In the genomic region with DNA sequence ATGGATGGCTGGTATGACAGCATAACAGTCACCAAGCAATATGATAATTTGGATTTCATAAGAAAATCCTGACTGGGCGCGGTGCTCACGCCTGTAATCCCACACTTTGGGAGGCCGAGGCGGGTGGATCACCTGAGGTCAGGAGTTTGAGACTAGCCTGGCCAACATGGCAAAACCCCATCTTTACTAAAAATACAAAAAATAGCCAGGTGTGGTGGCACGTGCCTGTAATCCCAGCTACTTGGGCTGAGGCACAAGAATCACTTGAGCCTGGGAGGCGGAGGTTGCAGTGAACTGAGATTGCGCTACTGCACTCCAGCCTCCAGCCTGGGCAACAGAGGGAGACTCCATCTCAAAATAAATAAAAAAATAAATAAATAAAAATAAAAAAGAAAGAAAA, we compare ENCODE assay signal across 8 cellular contexts.
DNase-seq lines count a peak whose midpoint lies in the region; ATAC-seq and TF ChIP-seq lines count a peak whose summit lies in the region.
"Not testable (repeated sequence)": the region's sequence is repeated elsewhere in the genome, so short reads cannot be mapped to it uniquely, and the experiment has no call there.

No MANE protein-coding gene starts in this region.

- H3K4me3 Mint-ChIP-seq in CD4-positive, alpha-beta memory T cell = peak overlapping the region in 1 of 8 donors; percentile 4
- H3K4me3 Mint-ChIP-seq in naive thymus-derived CD8-positive, alpha-beta T cell = peak overlapping the region in 1 of 10 donors; percentile 76

- not testable (repeated sequence) for TF ChIP-seq EP300 in esophagus muscularis mucosa (IDR thresholded peaks at IDR 0.05); stomach (IDR thresholded peaks at IDR 0.05)

- H3K36me3 ChIP-seq in CD4-positive, alpha-beta memory T cell (ENCODE audit: insufficient read depth, low read length) = peaks cover 20% of the 10 kb centered on the region
- peaks cover 74% of the 10 kb centered on the region for H3K36me3 ChIP-seq in RWPE2 (ENCODE audit: low read depth)
- H3K36me3 ChIP-seq in adipocyte (ENCODE audit: control insufficient read depth, insufficient read depth, low read length, severe bottlenecking) = peaks cover 49% of the 10 kb centered on the region
- peaks cover 33 to 48% (median 37%) of the 10 kb centered on the region in 4 donors for H3K36me3 ChIP-seq in esophagus muscularis mucosa
- H3K36me3 ChIP-seq in stomach = peaks cover 36 to 40% (median 40%) of the 10 kb centered on the region in 4 donors
- H3K36me3 ChIP-seq in tibial artery = peaks cover 37 to 45% (median 41%) of the 10 kb centered on the region in 3 donors
- H3K36me3 ChIP-seq in vagina = peaks cover 0 to 30% of the 10 kb centered on the region in 2 donors

- CTCF ChIA-PET in CD4-positive, alpha-beta memory T cell (lab: Charles Lee; ENCODE audit: partially characterized antibody) = interaction anchor here (0.6 to 19.5 kb wide), 7 partner anchors 9 to 160 kb away, joined by 3 to 490 read pairs (median 60); partner anchors contain the start of gene ARMC12

- H3K4me1 Mint-ChIP-seq in CD4-positive, alpha-beta memory T cell = peaks cover 61 to 83% (median 73%) of the 10 kb centered on the region in 4 donors
- peaks cover 34 to 90% (median 83%) of the 10 kb centered on the region in 4 donors for H3K4me1 Mint-ChIP-seq in naive thymus-derived CD8-positive, alpha-beta T cell

- not testable (repeated sequence) for DNase-seq in CD4-positive, alpha-beta memory T cell; RWPE2 (ENCODE audit: low spot score); adipocyte (ENCODE audit: low read depth); esophagus muscularis mucosa (ENCODE audit: extremely low spot score); naive thymus-derived CD8-positive, alpha-beta T cell; stomach; tibial artery; vagina (ENCODE audit: extremely low spot score in 2 of 2)

- not testable (repeated sequence) for H3K9me3 Mint-ChIP-seq in CD4-positive, alpha-beta memory T cell; naive thymus-derived CD8-positive, alpha-beta T cell

- peak overlapping the region; percentile 86 for H3K9ac ChIP-seq in adipocyte (ENCODE audit: low read length)

- H3K27me3 ChIP-seq in CD4-positive, alpha-beta memory T cell (ENCODE audit: insufficient read depth, low read length); RWPE2 (ENCODE audit: insufficient read depth, poor library complexity, severe bottlenecking); adipocyte (replicated peaks; ENCODE audit: control insufficient read depth, insufficient read depth, low read length); esophagus muscularis mucosa; stomach; tibial artery; vagina: not testable (repeated sequence)

- intact Hi-C loops in CD4-positive, alpha-beta memory T cell (cut with micrococcal nuclease); esophagus muscularis mucosa (cut with DNase I); stomach (cut with DNase I; ENCODE audit: low total_unique reads); tibial artery (cut with DNase I; ENCODE audit: low total_unique reads); vagina (cut with DNase I): not testable (repeated sequence)

- peak overlapping the region; percentile 14 for H3K27ac ChIP-seq in CD4-positive, alpha-beta memory T cell (ENCODE audit: low read depth, low read length)
- peak overlapping the region; percentile 99 for H3K27ac ChIP-seq in RWPE2 (ENCODE audit: poor library complexity, severe bottlenecking)
- peak overlapping the region; percentile 89 to 98 (median 95) for H3K27ac ChIP-seq in esophagus muscularis mucosa (replicated peaks in 1 of 4)
- H3K27ac ChIP-seq in stomach = peak overlapping the region in 4 of 5 donors; percentile 91 to 97 (median 94)
- H3K27ac ChIP-seq in tibial artery = peak overlapping the region; percentile 88 to 93
- H3K27ac ChIP-seq in vagina = peak overlapping the region; percentile 96

- not testable (repeated sequence) for ATAC-seq in RWPE2 (ENCODE audit: low read depth); naive thymus-derived CD8-positive, alpha-beta T cell

- not testable (repeated sequence) for H3K9me3 ChIP-seq in CD4-positive, alpha-beta memory T cell (ENCODE audit: control insufficient read depth in 1 of 2, low read length in 2 of 2); RWPE2 (ENCODE audit: severe bottlenecking); adipocyte (ENCODE audit: control insufficient read depth, low read length); esophagus muscularis mucosa; stomach; tibial artery; vagina

- not testable (repeated sequence) for TF ChIP-seq POLR2A in esophagus muscularis mucosa (IDR thresholded peaks at IDR 0.05; ENCODE audit: low read depth); stomach (IDR thresholded peaks at IDR 0.05); vagina (IDR thresholded peaks at IDR 0.05)

- peak overlapping the region in 5 of 7 donors; percentile 24 to 91 (median 68) for H3K27ac Mint-ChIP-seq in CD4-positive, alpha-beta memory T cell
- H3K27ac Mint-ChIP-seq in naive thymus-derived CD8-positive, alpha-beta T cell = peak overlapping the region; percentile 85 to 96 (median 93)

- peaks cover 30 to 44% of the 10 kb centered on the region in 2 donors for H3K36me3 Mint-ChIP-seq in CD4-positive, alpha-beta memory T cell
- peaks cover 8 to 41% (median 31%) of the 10 kb centered on the region in 3 donors for H3K36me3 Mint-ChIP-seq in naive thymus-derived CD8-positive, alpha-beta T cell

- POLR2A ChIA-PET in CD4-positive, alpha-beta memory T cell (lab: Charles Lee; ENCODE audit: partially characterized antibody) = interaction anchor here (0.9 to 15.7 kb wide), 8 partner anchors 6 to 138 kb away, joined by 4 to 268 read pairs (median 6); partner anchors contain the start of gene ARMC12
- POLR2A ChIA-PET in naive thymus-derived CD8-positive, alpha-beta T cell (lab: Charles Lee) = interaction anchor here (1.1 to 12.5 kb wide), 10 partner anchors 8 to 133 kb away, joined by 3 to 230 read pairs (median 6); no protein-coding TSS in a partner anchor

- H3K4me1 ChIP-seq in CD4-positive, alpha-beta memory T cell (ENCODE audit: insufficient read depth, low read length) = peaks cover 98% of the 10 kb centered on the region
- H3K4me1 ChIP-seq in RWPE2 (ENCODE audit: insufficient read depth, poor library complexity, severe bottlenecking) = peaks cover 79% of the 10 kb centered on the region
- peaks cover 74% of the 10 kb centered on the region for H3K4me1 ChIP-seq in adipocyte (ENCODE audit: control insufficient read depth, insufficient read depth, low read length)
- H3K4me1 ChIP-seq in esophagus muscularis mucosa = peaks cover 71 to 100% (median 99%) of the 10 kb centered on the region in 4 donors
- peaks cover 55 to 100% (median 82%) of the 10 kb centered on the region in 4 donors for H3K4me1 ChIP-seq in stomach
- H3K4me1 ChIP-seq in tibial artery = peaks cover 2 to 94% (median 77%) of the 10 kb centered on the region in 4 donors
- H3K4me1 ChIP-seq in vagina = peaks cover 96% of the 10 kb centered on the region

- not testable (repeated sequence) for TF ChIP-seq CTCF in RWPE2 (IDR thresholded peaks at IDR 0.05; ENCODE audit: poor library complexity, severe bottlenecking); esophagus muscularis mucosa (IDR thresholded peaks at IDR 0.05); stomach (IDR thresholded peaks at IDR 0.05); tibial artery (IDR thresholded peaks at IDR 0.05); vagina (IDR thresholded peaks at IDR 0.05)

- H3K27me3 Mint-ChIP-seq in CD4-positive, alpha-beta memory T cell; naive thymus-derived CD8-positive, alpha-beta T cell: not testable (repeated sequence)

- 98% methylated on average over 8 of the region's 8 CpGs for WGBS in esophagus muscularis mucosa
- 95 to 98% (median 98%) methylated on average over 8 of the region's 8 CpGs for WGBS in stomach, 5 donors

- H3K4me3 ChIP-seq in CD4-positive, alpha-beta memory T cell (ENCODE audit: low read length in 2 of 2); RWPE2 (ENCODE audit: severe bottlenecking); adipocyte (ENCODE audit: low read length); esophagus muscularis mucosa; stomach; tibial artery; vagina: not testable (repeated sequence)

Comparison
In these comparisons a context has a peak if more than half of its experiments do, and no peak if none do; other contexts are left out.
1. H3K27ac ChIP-seq: peak in every context shown above with its lines; median percentile 99 in RWPE2; 96 in vagina; 95 in esophagus muscularis mucosa; 94 in stomach; 90 in tibial artery; 14 in CD4-positive, alpha-beta memory T cell.